In genomic region chr9:77883846-77884771, GRCh38 we compare ENCODE assay signal across 15 cellular contexts.
DNase-seq lines count a peak whose midpoint lies in the region; ATAC-seq and TF ChIP-seq lines count a peak whose summit lies in the region.
"Had no signal": no experiment of that assay in that cellular context is flagged by ENCODE, and none has a peak within 500 bp of the region (broad histone marks: within the 10 kb centered on the region; RNA-seq: fewer than 3 reads in every experiment).

No MANE protein-coding gene starts in this region.

- H3K27me3 Mint-ChIP-seq in CD4-positive, CD25-positive, alpha-beta regulatory T cell = no peaks in the 10 kb centered on the region
- no peaks in the 10 kb centered on the region for H3K27me3 Mint-ChIP-seq in nephron (ENCODE audit: low read depth)
- H3K27me3 Mint-ChIP-seq: activated naive CD4-positive, alpha-beta T cell treated with anti-CD3 and anti-CD28 coated beads, Interleukin-2, amount 10 ng/mL, durations not matched to agents 7 days and 5 days; IgD-negative memory B cell had no signal

- H3K9me3 Mint-ChIP-seq in CD4-positive, CD25-positive, alpha-beta regulatory T cell = no peaks in the 10 kb centered on the region
- H3K9me3 Mint-ChIP-seq in nephron = no peaks in the 10 kb centered on the region
- H3K9me3 Mint-ChIP-seq: activated naive CD4-positive, alpha-beta T cell treated with anti-CD3 and anti-CD28 coated beads, Interleukin-2, amount 10 ng/mL, durations not matched to agents 7 days and 5 days; IgD-negative memory B cell had no signal

- H3K4me1 Mint-ChIP-seq in CD4-positive, CD25-positive, alpha-beta regulatory T cell = peaks cover 12 to 59% (median 33%) of the 10 kb centered on the region in 4 donors
- H3K4me1 Mint-ChIP-seq in nephron = peaks cover 28% of the 10 kb centered on the region
- H3K4me1 Mint-ChIP-seq: IgD-negative memory B cell had no signal

- H3K4me3 Mint-ChIP-seq in CD4-positive, CD25-positive, alpha-beta regulatory T cell = no peak overlapping the region
- H3K4me3 Mint-ChIP-seq in nephron = no peak overlapping the region
- H3K4me3 Mint-ChIP-seq: activated naive CD4-positive, alpha-beta T cell treated with anti-CD3 and anti-CD28 coated beads, Interleukin-2, amount 10 ng/mL, durations not matched to agents 7 days and 5 days had no signal

- H2AFZ ChIP-seq in OCI-LY3 (ENCODE audit: low read depth, low read length) = peak overlapping the region; percentile 45

- no peaks in the 10 kb centered on the region for H3K27me3 ChIP-seq in CD4-positive, CD25-positive, alpha-beta regulatory T cell (ENCODE audit: control insufficient read depth, insufficient read depth, low read length)
- H3K27me3 ChIP-seq in OCI-LY3 (ENCODE audit: low read depth, low read length) = no peaks in the 10 kb centered on the region

- ATAC-seq in CD4-positive, CD25-positive, alpha-beta regulatory T cell (ENCODE audit: low read depth in 2 of 2) = no peak
- no peak for ATAC-seq in HG02610 (IDR thresholded peaks at IDR 0.05; ENCODE audit: unreplicated experiment)
- ATAC-seq: esophagus mucosa had no signal

- H3K36me3 ChIP-seq in CD4-positive, CD25-positive, alpha-beta regulatory T cell (ENCODE audit: control insufficient read depth, insufficient read depth, low read length) = no peaks in the 10 kb centered on the region
- no peaks in the 10 kb centered on the region for H3K36me3 ChIP-seq in OCI-LY3 (replicated peaks; ENCODE audit: low read depth, low read length)

- H4K20me1 ChIP-seq in OCI-LY3 (ENCODE audit: insufficient read depth, low read length) = no peaks in the 10 kb centered on the region

- H3K27ac ChIP-seq in CD4-positive, CD25-positive, alpha-beta regulatory T cell (ENCODE audit: insufficient read depth, low read length, poor library complexity, severe bottlenecking) = no peak overlapping the region
- no peak overlapping the region for H3K27ac ChIP-seq in OCI-LY3 (ENCODE audit: low read length)

- H3K36me3 Mint-ChIP-seq in CD4-positive, CD25-positive, alpha-beta regulatory T cell = peaks cover 22% of the 10 kb centered on the region
- H3K36me3 Mint-ChIP-seq in nephron (ENCODE audit: low read depth) = no peaks in the 10 kb centered on the region
- H3K36me3 Mint-ChIP-seq: IgD-negative memory B cell had no signal

- TF ChIP-seq CTCF in OCI-LY3 (IDR thresholded peaks at IDR 0.05; ENCODE audit: low read depth, low read length) (no peak), choroid plexus epithelial cell (conservative IDR thresholded peaks at IDR 0.05; ENCODE audit: low read depth, low read length) (no peak), nephron (IDR thresholded peaks at IDR 0.05; ENCODE audit: unreplicated experiment in 3 of 3) (no peak)

- H3K9me3 ChIP-seq in CD4-positive, CD25-positive, alpha-beta regulatory T cell (ENCODE audit: control insufficient read depth in 2 of 2, low read length in 2 of 2) = no peaks in the 10 kb centered on the region
- no peaks in the 10 kb centered on the region for H3K9me3 ChIP-seq in OCI-LY3 (ENCODE audit: insufficient read depth, low read length)

- peaks cover 9% of the 10 kb centered on the region for H3K4me1 ChIP-seq in CD4-positive, CD25-positive, alpha-beta regulatory T cell (ENCODE audit: control insufficient read depth, insufficient read depth, low read length, poor library complexity, severe bottlenecking)
- H3K4me1 ChIP-seq in OCI-LY3 (ENCODE audit: low read length) = peaks cover 7% of the 10 kb centered on the region

- H3K79me2 ChIP-seq in OCI-LY3 (ENCODE audit: low read length) = no peaks in the 10 kb centered on the region

- peak in 1 of 3 donors; percentile 29 for DNase-seq in CD4-positive, CD25-positive, alpha-beta regulatory T cell
- DNase-seq in choroid plexus epithelial cell (ENCODE audit: low read depth) (peak; percentile 40), NCI-H1694 treated with DMSO at 0.1 percent for 48 hours (lab: John Stamatoyannopoulos, UW) (no peak), GOT3 (lab: John Stamatoyannopoulos, UW) (no peak)
- no peak for DNase-seq in stimulated activated CD4-positive, alpha-beta T cell treated with anti-CD3 and anti-CD28 coated beads, Interleukin-2, amount 100 ng/mL, for 24 hours
- DNase-seq: activated naive CD4-positive, alpha-beta T cell treated with anti-CD3 and anti-CD28 coated beads, Interleukin-2, amount 10 ng/mL, durations not matched to agents 7 days and 5 days; midbrain; NCI-H748 treated with DMSO at 0.1 percent for 48 hours; stimulated activated CD4-positive, alpha-beta T cell treated with anti-CD3 and anti-CD28 coated beads, Interleukin-15, amount 100 ng/mL, for 24 hours; T1000 had no signal

- H3K4me3 ChIP-seq in CD4-positive, CD25-positive, alpha-beta regulatory T cell (ENCODE audit: low read depth, low read length) = no peak overlapping the region
- no peak overlapping the region for H3K4me3 ChIP-seq in OCI-LY3 (ENCODE audit: low read length)
- no peak overlapping the region for H3K4me3 ChIP-seq in choroid plexus epithelial cell (ENCODE audit: low read depth, low read length)

- H3K4me2 ChIP-seq in OCI-LY3 (ENCODE audit: low read length) = no peak overlapping the region

- H3K9ac ChIP-seq in OCI-LY3 (ENCODE audit: low read length) = no peak overlapping the region

- H3K27ac Mint-ChIP-seq in CD4-positive, CD25-positive, alpha-beta regulatory T cell = peak overlapping the region; percentile 9 to 33 (median 22)
- H3K27ac Mint-ChIP-seq in nephron = peak overlapping the region in 2 of 3 experiments; percentile 34 to 66
- H3K27ac Mint-ChIP-seq: activated naive CD4-positive, alpha-beta T cell treated with anti-CD3 and anti-CD28 coated beads, Interleukin-2, amount 10 ng/mL, durations not matched to agents 7 days and 5 days; IgD-negative memory B cell had no signal
